Comparison of ENCODE assay signal across 28 cellular contexts in the genomic region with DNA sequence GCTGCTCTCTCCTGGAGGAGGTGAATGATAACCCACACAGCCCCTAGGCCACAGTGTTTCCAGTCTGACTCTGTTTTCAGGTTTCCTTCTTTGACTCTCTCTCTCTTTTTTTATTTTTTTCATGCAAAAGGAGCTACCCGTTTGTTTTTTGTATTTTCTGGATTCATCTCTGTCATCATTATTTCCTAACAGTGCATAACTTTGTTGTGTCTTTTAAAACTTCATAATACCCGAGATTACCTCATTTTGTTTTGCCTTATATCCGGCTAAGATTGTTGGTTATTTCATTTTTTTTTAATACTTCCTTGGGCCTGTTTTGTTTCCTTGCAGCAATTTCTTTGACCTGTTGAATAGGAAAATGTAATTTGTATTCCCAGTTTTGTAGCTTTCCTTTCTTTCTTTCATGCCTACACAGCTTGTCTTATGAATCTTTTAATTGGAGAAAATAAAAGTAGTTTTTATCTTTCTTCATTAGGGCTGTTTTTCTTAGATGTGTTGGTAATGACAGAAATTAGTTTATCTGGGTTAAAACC.
"Had no signal": no experiment of that assay in that cellular context is flagged by ENCODE, and none has a peak within 500 bp of the region (broad histone marks: within the 10 kb centered on the region; RNA-seq: fewer than 3 reads in every experiment).

No MANE protein-coding gene starts in this region.

- H3K9me2 ChIP-seq: SK-N-SH had no signal

- H3K4me3 ChIP-seq: SJSA1 had no signal

- H3K4me1 ChIP-seq: SJSA1 had no signal

- H3K9ac ChIP-seq: SK-N-SH had no signal

- DNase-seq: activated CD4-positive, alpha-beta T cell treated with anti-CD3 and anti-CD28 coated beads, Interleukin-2, amount 10 ng/mL, durations not matched to agents 24 days and 14 days; activated CD4-positive, alpha-beta T cell treated with anti-CD3 and anti-CD28 coated beads, Interleukin-2, amount 50 U/mL, for 4 hours; activated CD8-positive, alpha-beta T cell treated with anti-CD3 and anti-CD28 coated beads for 36 hours; activated effector memory CD4-positive, alpha-beta T cell treated with anti-CD3 and anti-CD28 coated beads, Interleukin-2, amount 50 U/mL, for 16 hours; activated naive CD4-positive, alpha-beta T cell; activated naive CD4-positive, alpha-beta T cell treated with anti-CD3 and anti-CD28 coated beads, Interleukin-2, amount 50 U/mL, for 16 hours; activated naive CD8-positive, alpha-beta T cell treated with anti-CD3 and anti-CD28 coated beads for 36 hours; activated T-cell treated with anti-CD3 and anti-CD28 coated beads, Interleukin-2, amount 50 U/mL, for 1 hour; activated T-cell treated with anti-CD3 and anti-CD28 coated beads, Interleukin-2, amount 50 U/mL, for 72 hours; amniotic stem cell; aorta; brain microvascular endothelial cell; central memory CD4-positive, alpha-beta T cell; NCI-H1105; NCI-H1417 treated with DMSO at 0.1 percent for 48 hours; NCI-H1694; NCI-H1930; NCI-H2081 treated with DMSO at 0.1 percent for 48 hours; NCI-H345; NCI-H524 treated with DMSO at 0.1 percent for 48 hours; SHP77 treated with DMSO at 0.1 percent for 48 hours; SK-N-SH had no signal

- H3K9me3 ChIP-seq: SJSA1, SK-N-SH had no signal

- H3K27ac ChIP-seq: brain microvascular endothelial cell, SJSA1 had no signal

- H3K27me3 ChIP-seq: brain microvascular endothelial cell, SJSA1 had no signal

- ATAC-seq: activated CD4-positive, CD25-positive, alpha-beta regulatory T cell treated with anti-CD3 and anti-CD28 coated beads, Interleukin-2, amount 50 U/mL, for 24 hours; activated CD8-positive, alpha-beta T cell treated with anti-CD3 and anti-CD28 coated beads for 36 hours; activated T-cell treated with anti-CD3 and anti-CD28 coated beads, Interleukin-2, amount 50 U/mL, for 72 hours; activated T-helper 17 cell treated with anti-CD3 and anti-CD28 coated beads, Interleukin-2, amount 50 U/mL, for 72 hours; Panc1; WTC11 had no signal

- H3K4me2 ChIP-seq: SK-N-SH had no signal

- H3K36me3 ChIP-seq: brain microvascular endothelial cell, SJSA1 had no signal

- FAIRE-seq: colon had no signal
